Comparison of ENCODE assay signal across 8 cellular contexts in genomic region chr16:637081-638018, GRCh38. TPM values are rescaled to one million over a fixed set of nuclear protein-coding genes. Genes with fewer than 3 reads are reported as not detected.
DNase-seq lines count a peak whose midpoint lies in the region; ATAC-seq and TF ChIP-seq lines count a peak whose summit lies in the region.

No MANE protein-coding gene starts in this region.

- H2AFZ ChIP-seq in fibroblast of lung (ENCODE audit: low read length): no peak overlapping the region

- no peaks in the 10 kb centered on the region for H3K36me3 Mint-ChIP-seq in activated T-helper 1 cell treated with anti-CD3 and anti-CD28 coated beads, Interleukin-12 subunit alpha, Interleukin-12 subunit beta, Interleukin-2, Interleukin-4 antibody, amounts not matched to agents 30 ng/mL and 10 ng/mL and 1 ng/mL, durations not matched to agents 14 hours and 24 hours and 36 hours (ENCODE audit: low read depth)
- no peaks in the 10 kb centered on the region for H3K36me3 Mint-ChIP-seq in natural killer cell treated with Interleukin-12 subunit alpha and Interleukin-12 subunit beta and Interleukin-15 and Interleukin-18, amount 100 ng/mL, for 72 hours
- H3K36me3 Mint-ChIP-seq in stimulated activated memory B cell treated with anti-CD40 and anti-IgM and Interleukin-4, amounts not matched to agents 10 μg/mL and 1 μg/mL and 100 μg/mL, for 72 hours: no peaks in the 10 kb centered on the region

- peak overlapping the region; percentile 66 for H3K4me2 ChIP-seq in fibroblast of lung (ENCODE audit: extremely low read depth, insufficient read depth, low read length)

- peaks cover 11% of the 10 kb centered on the region for H3K36me3 ChIP-seq in fibroblast of lung (ENCODE audit: control insufficient read depth, insufficient read depth, low read length)

- no peak for TF ChIP-seq CTCF in fibroblast of lung (conservative IDR thresholded peaks at IDR 0.05 in 1 of 2, IDR thresholded peaks at IDR 0.05 in 1 of 2; ENCODE audit: low read depth in 1 of 2, low read length in 2 of 2)

- peak; percentile 66 for DNase-seq in NCI-H2029 (lab: John Stamatoyannopoulos, UW)
- DNase-seq in NCI-H2029 treated with DMSO at 0.1 percent for 48 hours (lab: John Stamatoyannopoulos, UW): no peak
- peak; percentile 89 for DNase-seq in NCI-H460 (ENCODE audit: extremely low read depth, low read depth)
- DNase-seq in activated T-helper 1 cell treated with anti-CD3 and anti-CD28 coated beads, Interleukin-12 subunit alpha, Interleukin-12 subunit beta, Interleukin-2, Interleukin-4 antibody, amounts not matched to agents 30 ng/mL and 10 ng/mL and 1 ng/mL, durations not matched to agents 14 hours and 24 hours and 36 hours (ENCODE audit: low spot score): peak; percentile 71
- peak; percentile 78 to 91 for DNase-seq in fibroblast of lung (ENCODE audit: low read depth in 2 of 2)
- DNase-seq in natural killer cell treated with Interleukin-12 subunit alpha and Interleukin-12 subunit beta and Interleukin-15 and Interleukin-18, amount 100 ng/mL, for 72 hours (ENCODE audit: low spot score): peak; percentile 86
- DNase-seq in DMS153 treated with DMSO at 0.1 percent for 48 hours (lab: John Stamatoyannopoulos, UW; ENCODE audit: unreplicated experiment): no peak

- H3K27me3 Mint-ChIP-seq in activated T-helper 1 cell treated with anti-CD3 and anti-CD28 coated beads, Interleukin-12 subunit alpha, Interleukin-12 subunit beta, Interleukin-2, Interleukin-4 antibody, amounts not matched to agents 30 ng/mL and 10 ng/mL and 1 ng/mL, durations not matched to agents 14 hours and 24 hours and 36 hours (ENCODE audit: insufficient read depth): no peaks in the 10 kb centered on the region
- no peaks in the 10 kb centered on the region for H3K27me3 Mint-ChIP-seq in natural killer cell treated with Interleukin-12 subunit alpha and Interleukin-12 subunit beta and Interleukin-15 and Interleukin-18, amount 100 ng/mL, for 72 hours
- no peaks in the 10 kb centered on the region for H3K27me3 Mint-ChIP-seq in stimulated activated memory B cell treated with anti-CD40 and anti-IgM and Interleukin-4, amounts not matched to agents 10 μg/mL and 1 μg/mL and 100 μg/mL, for 72 hours

- no peaks in the 10 kb centered on the region for H3K9me3 ChIP-seq in fibroblast of lung (ENCODE audit: control insufficient read depth, insufficient read depth, low read depth, low read length)

- peaks cover 6% of the 10 kb centered on the region for H3K4me1 Mint-ChIP-seq in activated T-helper 1 cell treated with anti-CD3 and anti-CD28 coated beads, Interleukin-12 subunit alpha, Interleukin-12 subunit beta, Interleukin-2, Interleukin-4 antibody, amounts not matched to agents 30 ng/mL and 10 ng/mL and 1 ng/mL, durations not matched to agents 14 hours and 24 hours and 36 hours (ENCODE audit: low read depth)
- H3K4me1 Mint-ChIP-seq in natural killer cell treated with Interleukin-12 subunit alpha and Interleukin-12 subunit beta and Interleukin-15 and Interleukin-18, amount 100 ng/mL, for 72 hours (ENCODE audit: low read depth in 2 of 2): peaks cover 6 to 7% of the 10 kb centered on the region in 2 donors
- H3K4me1 Mint-ChIP-seq in stimulated activated memory B cell treated with anti-CD40 and anti-IgM and Interleukin-4, amounts not matched to agents 10 μg/mL and 1 μg/mL and 100 μg/mL, for 72 hours: peaks cover 52% of the 10 kb centered on the region

- H4K20me1 ChIP-seq in fibroblast of lung (ENCODE audit: control insufficient read depth, extremely low read depth, insufficient read depth, low read length): no peaks in the 10 kb centered on the region

- H3K4me3 ChIP-seq in fibroblast of lung (replicated peaks in 1 of 4; ENCODE audit: control extremely low read depth in 1 of 4, insufficient read depth in 1 of 4, low read depth in 3 of 4, low read length in 4 of 4): peak overlapping the region; percentile 72 to 85 (median 82)

- intact Hi-C loops in activated T-helper 1 cell treated with anti-CD3 and anti-CD28 coated beads, Interleukin-12 subunit alpha, Interleukin-12 subunit beta, Interleukin-2, Interleukin-4 antibody, amounts not matched to agents 30 ng/mL and 10 ng/mL and 1 ng/mL, durations not matched to agents 14 hours and 24 hours and 36 hours (cut with micrococcal nuclease): loop anchor here (1.0 to 5.0 kb wide), 8 partner anchors 23 to 1520 kb away; partner anchors contain the start of genes AXIN1, CHTF18, CRAMP1 and DECR2

- ATAC-seq in natural killer cell treated with Interleukin-12 subunit alpha and Interleukin-12 subunit beta and Interleukin-15 and Interleukin-18, amount 100 ng/mL, for 72 hours: peak; percentile 79 to 86
- peak; percentile 74 for ATAC-seq in stimulated activated memory B cell treated with anti-CD40 and anti-IgM and Interleukin-4, amounts not matched to agents 10 μg/mL and 1 μg/mL and 100 μg/mL, for 72 hours

- H3K79me2 ChIP-seq in fibroblast of lung (ENCODE audit: control insufficient read depth, insufficient read depth, low read length): peaks cover 4% of the 10 kb centered on the region

- H3K9me3 Mint-ChIP-seq in activated T-helper 1 cell treated with anti-CD3 and anti-CD28 coated beads, Interleukin-12 subunit alpha, Interleukin-12 subunit beta, Interleukin-2, Interleukin-4 antibody, amounts not matched to agents 30 ng/mL and 10 ng/mL and 1 ng/mL, durations not matched to agents 14 hours and 24 hours and 36 hours: no peaks in the 10 kb centered on the region
- no peaks in the 10 kb centered on the region for H3K9me3 Mint-ChIP-seq in natural killer cell treated with Interleukin-12 subunit alpha and Interleukin-12 subunit beta and Interleukin-15 and Interleukin-18, amount 100 ng/mL, for 72 hours
- no peaks in the 10 kb centered on the region for H3K9me3 Mint-ChIP-seq in stimulated activated memory B cell treated with anti-CD40 and anti-IgM and Interleukin-4, amounts not matched to agents 10 μg/mL and 1 μg/mL and 100 μg/mL, for 72 hours

- no peaks in the 10 kb centered on the region for H3K27me3 ChIP-seq in fibroblast of lung (ENCODE audit: control insufficient read depth, insufficient read depth, low read length)

- no peak overlapping the region for H3K27ac Mint-ChIP-seq in activated T-helper 1 cell treated with anti-CD3 and anti-CD28 coated beads, Interleukin-12 subunit alpha, Interleukin-12 subunit beta, Interleukin-2, Interleukin-4 antibody, amounts not matched to agents 30 ng/mL and 10 ng/mL and 1 ng/mL, durations not matched to agents 14 hours and 24 hours and 36 hours
- H3K27ac Mint-ChIP-seq in natural killer cell treated with Interleukin-12 subunit alpha and Interleukin-12 subunit beta and Interleukin-15 and Interleukin-18, amount 100 ng/mL, for 72 hours: peak overlapping the region; percentile 96 to 100
- peak overlapping the region; percentile 92 for H3K27ac Mint-ChIP-seq in stimulated activated memory B cell treated with anti-CD40 and anti-IgM and Interleukin-4, amounts not matched to agents 10 μg/mL and 1 μg/mL and 100 μg/mL, for 72 hours

- H3K9ac ChIP-seq in fibroblast of lung (ENCODE audit: insufficient read depth, low read length): peak overlapping the region; percentile 88

- peak overlapping the region; percentile 77 for H3K27ac ChIP-seq in fibroblast of lung (ENCODE audit: insufficient read depth, low read length)

- peak overlapping the region; percentile 85 for H3K4me3 Mint-ChIP-seq in activated T-helper 1 cell treated with anti-CD3 and anti-CD28 coated beads, Interleukin-12 subunit alpha, Interleukin-12 subunit beta, Interleukin-2, Interleukin-4 antibody, amounts not matched to agents 30 ng/mL and 10 ng/mL and 1 ng/mL, durations not matched to agents 14 hours and 24 hours and 36 hours
- peak overlapping the region; percentile 85 for H3K4me3 Mint-ChIP-seq in natural killer cell treated with Interleukin-12 subunit alpha and Interleukin-12 subunit beta and Interleukin-15 and Interleukin-18, amount 100 ng/mL, for 72 hours
- peak overlapping the region; percentile 97 for H3K4me3 Mint-ChIP-seq in stimulated activated memory B cell treated with anti-CD40 and anti-IgM and Interleukin-4, amounts not matched to agents 10 μg/mL and 1 μg/mL and 100 μg/mL, for 72 hours

- no peaks in the 10 kb centered on the region for H3K4me1 ChIP-seq in fibroblast of lung (ENCODE audit: control insufficient read depth, extremely low read depth, insufficient read depth, low read length)

RNA-seq across cellular contexts. Expression of gene METTL26, which starts 1.2 kb away (rescaled TPM):
- 84.3 and 106 TPM in 2 replicates for total RNA-seq in NCI-H460 (2014; rRNA removed; shearing (Covaris generic))
- polyA plus RNA-seq in NCI-H460 (2014; cell fraction: nucleus; rRNA removed): 185 and 243 TPM in 2 replicates
- 141 and 147 TPM in 2 replicates for total RNA-seq in activated T-helper 1 cell treated with anti-CD3 and anti-CD28 coated beads, Interleukin-12 subunit alpha, Interleukin-12 subunit beta, Interleukin-2, Interleukin-4 antibody, amounts not matched to agents 30 ng/mL and 10 ng/mL and 1 ng/mL, durations not matched to agents 14 hours and 24 hours and 36 hours
- total RNA-seq in fibroblast of lung: 71.7 and 75.2 TPM in 2 replicates
- polyA plus RNA-seq in fibroblast of lung: 39.2 and 49.7 TPM in 2 replicates
- polyA plus RNA-seq in fibroblast of lung (2012): 84.9 and 119 TPM in 2 replicates
- 47.6 and 53.0 TPM in 2 replicates for polyA minus RNA-seq in fibroblast of lung (ENCODE audit: low replicate concordance)
- 100 to 1,000 TPM in 1 of 2 donors, 10 to 100 TPM in 1; 93.7 to 115 TPM for total RNA-seq in natural killer cell treated with Interleukin-12 subunit alpha and Interleukin-12 subunit beta and Interleukin-15 and Interleukin-18, amount 100 ng/mL, for 72 hours

RNA-seq across cellular contexts. Expression of gene MCRIP2, which starts 4.3 kb away (rescaled TPM):
- 60.2 and 87.0 TPM in 2 replicates for total RNA-seq in NCI-H460 (2014; rRNA removed; shearing (Covaris generic))
- polyA plus RNA-seq in NCI-H460 (2014; cell fraction: nucleus; rRNA removed): 166 and 258 TPM in 2 replicates
- total RNA-seq in activated T-helper 1 cell treated with anti-CD3 and anti-CD28 coated beads, Interleukin-12 subunit alpha, Interleukin-12 subunit beta, Interleukin-2, Interleukin-4 antibody, amounts not matched to agents 30 ng/mL and 10 ng/mL and 1 ng/mL, durations not matched to agents 14 hours and 24 hours and 36 hours: 66.5 and 67.6 TPM in 2 replicates
- total RNA-seq in fibroblast of lung: 18.0 and 21.8 TPM in 2 replicates
- polyA plus RNA-seq in fibroblast of lung: 2.8 and 3.4 TPM in 2 replicates
- polyA plus RNA-seq in fibroblast of lung (2012): 10.8 and 13.0 TPM in 2 replicates
- polyA minus RNA-seq in fibroblast of lung (ENCODE audit: low replicate concordance): 1.9 and 2.9 TPM in 2 replicates
- total RNA-seq in natural killer cell treated with Interleukin-12 subunit alpha and Interleukin-12 subunit beta and Interleukin-15 and Interleukin-18, amount 100 ng/mL, for 72 hours: 10 to 100 TPM; 29.5 to 57.7 TPM

RNA-seq across cellular contexts. Expression of gene WFIKKN1, which starts 6.6 kb away (rescaled TPM):
- 0.15 and 0.43 TPM in 2 replicates for total RNA-seq in NCI-H460 (2014; rRNA removed; shearing (Covaris generic))
- 0.53 TPM in 1 of 2 replicates, not detected in the other for polyA plus RNA-seq in NCI-H460 (2014; cell fraction: nucleus; rRNA removed)
- total RNA-seq in activated T-helper 1 cell treated with anti-CD3 and anti-CD28 coated beads, Interleukin-12 subunit alpha, Interleukin-12 subunit beta, Interleukin-2, Interleukin-4 antibody, amounts not matched to agents 30 ng/mL and 10 ng/mL and 1 ng/mL, durations not matched to agents 14 hours and 24 hours and 36 hours: 0.34 and 0.44 TPM in 2 replicates
- under 0.01 and 0.17 TPM in 2 replicates for total RNA-seq in fibroblast of lung
- not detected in 2 replicates for polyA plus RNA-seq in fibroblast of lung
- polyA plus RNA-seq in fibroblast of lung (2012): 0.07 TPM in 1 of 2 replicates, not detected in the other
- not detected in 2 replicates for polyA minus RNA-seq in fibroblast of lung (ENCODE audit: low replicate concordance)
- total RNA-seq in natural killer cell treated with Interleukin-12 subunit alpha and Interleukin-12 subunit beta and Interleukin-15 and Interleukin-18, amount 100 ng/mL, for 72 hours: 1 to 10 TPM in 1 of 2 donors, under 1 TPM in 1; 0.75 to 1.1 TPM

RNA-seq across cellular contexts. Expression of gene WDR90, which starts 11.8 kb away (rescaled TPM):
- 13.1 and 14.6 TPM in 2 replicates for total RNA-seq in NCI-H460 (2014; rRNA removed; shearing (Covaris generic))
- polyA plus RNA-seq in NCI-H460 (2014; cell fraction: nucleus; rRNA removed): 286 and 393 TPM in 2 replicates
- total RNA-seq in activated T-helper 1 cell treated with anti-CD3 and anti-CD28 coated beads, Interleukin-12 subunit alpha, Interleukin-12 subunit beta, Interleukin-2, Interleukin-4 antibody, amounts not matched to agents 30 ng/mL and 10 ng/mL and 1 ng/mL, durations not matched to agents 14 hours and 24 hours and 36 hours: 81.2 and 82.3 TPM in 2 replicates
- 4.6 and 4.8 TPM in 2 replicates for total RNA-seq in fibroblast of lung
- 2.9 and 4.4 TPM in 2 replicates for polyA plus RNA-seq in fibroblast of lung
- 8.1 and 9.7 TPM in 2 replicates for polyA plus RNA-seq in fibroblast of lung (2012)
- 3.3 and 8.7 TPM in 2 replicates for polyA minus RNA-seq in fibroblast of lung (ENCODE audit: low replicate concordance)
- 100 to 1,000 TPM in 1 of 2 donors, 10 to 100 TPM in 1; 49.7 to 130 TPM for total RNA-seq in natural killer cell treated with Interleukin-12 subunit alpha and Interleukin-12 subunit beta and Interleukin-15 and Interleukin-18, amount 100 ng/mL, for 72 hours

RNA-seq across cellular contexts. Expression of gene RHOT2, which starts 30.6 kb away (rescaled TPM):
- 39.6 and 47.4 TPM in 2 replicates for total RNA-seq in NCI-H460 (2014; rRNA removed; shearing (Covaris generic))
- 841 and 1,254 TPM in 2 replicates for polyA plus RNA-seq in NCI-H460 (2014; cell fraction: nucleus; rRNA removed)
- 165 and 177 TPM in 2 replicates for total RNA-seq in activated T-helper 1 cell treated with anti-CD3 and anti-CD28 coated beads, Interleukin-12 subunit alpha, Interleukin-12 subunit beta, Interleukin-2, Interleukin-4 antibody, amounts not matched to agents 30 ng/mL and 10 ng/mL and 1 ng/mL, durations not matched to agents 14 hours and 24 hours and 36 hours
- 27.7 and 29.6 TPM in 2 replicates for total RNA-seq in fibroblast of lung
- polyA plus RNA-seq in fibroblast of lung: 35.4 and 39.7 TPM in 2 replicates
- 49.7 and 60.2 TPM in 2 replicates for polyA plus RNA-seq in fibroblast of lung (2012)
- polyA minus RNA-seq in fibroblast of lung (ENCODE audit: low replicate concordance): 36.3 and 40.9 TPM in 2 replicates
- 100 to 1,000 TPM; 171 to 259 TPM for total RNA-seq in natural killer cell treated with Interleukin-12 subunit alpha and Interleukin-12 subunit beta and Interleukin-15 and Interleukin-18, amount 100 ng/mL, for 72 hours

Comparison
In these comparisons a context has a peak if more than half of its experiments do, and no peak if none do; other contexts are left out.
1. DNase-seq: peak in NCI-H2029 (single experiment), NCI-H460 (single experiment), activated T-helper 1 cell treated with anti-CD3 and anti-CD28 coated beads, Interleukin-12 subunit alpha, Interleukin-12 subunit beta, Interleukin-2, Interleukin-4 antibody, amounts not matched to agents 30 ng/mL and 10 ng/mL and 1 ng/mL, durations not matched to agents 14 hours and 24 hours and 36 hours (single experiment), fibroblast of lung (2 of 2) and natural killer cell treated with Interleukin-12 subunit alpha and Interleukin-12 subunit beta and Interleukin-15 and Interleukin-18, amount 100 ng/mL, for 72 hours (single experiment); none in NCI-H2029 treated with DMSO at 0.1 percent for 48 hours (single experiment) and DMS153 treated with DMSO at 0.1 percent for 48 hours (single experiment).
2. Peak in every context shown above with its lines, with median percentiles within 50 percentile points of each other: H3K4me3 Mint-ChIP-seq.